ENCODE assay signal across 8 cellular contexts in the genomic region with DNA sequence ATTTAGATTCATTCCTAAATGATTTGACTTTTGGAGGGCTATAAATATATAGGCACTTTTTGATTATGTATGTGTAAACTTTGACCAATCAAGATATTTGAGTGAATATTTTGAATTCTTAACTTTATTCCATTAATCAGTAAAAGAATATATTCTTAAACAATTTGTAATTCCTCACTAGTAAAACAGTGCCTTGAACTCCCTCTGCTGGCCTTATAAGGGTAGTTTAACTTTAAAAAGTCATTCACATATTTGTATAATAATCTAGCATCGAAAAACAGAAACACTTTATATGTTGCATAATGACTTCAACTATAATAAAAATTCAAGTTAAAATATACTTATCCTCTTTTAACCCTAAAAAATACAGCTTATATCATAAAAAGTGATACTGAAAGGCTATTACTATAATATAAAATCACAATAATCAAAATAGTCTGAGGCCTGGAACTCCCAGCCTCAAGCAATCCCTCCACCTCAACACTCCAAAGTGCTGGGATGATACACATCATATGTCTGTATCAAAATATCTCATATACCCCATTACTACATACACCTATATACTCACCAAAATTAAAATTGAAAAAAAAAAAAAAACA. TPM values are rescaled to one million over a fixed set of nuclear protein-coding genes. Genes with fewer than 3 reads are reported as not detected.
DNase-seq lines count a peak whose midpoint lies in the region; ATAC-seq and TF ChIP-seq lines count a peak whose summit lies in the region.

No MANE protein-coding gene starts in this region.

- peaks cover 17% of the 10 kb centered on the region for H3K4me1 Mint-ChIP-seq in endodermal cell

- ATAC-seq in HG02885 (IDR thresholded peaks at IDR 0.05; ENCODE audit: poor library complexity, unreplicated experiment) (peak; percentile 76), psoas muscle (no peak), GM21529 (IDR thresholded peaks at IDR 0.05; ENCODE audit: unreplicated experiment) (no peak), left cardiac atrium (no peak)

- H3K4me3 ChIP-seq in endodermal cell (ENCODE audit: low read length) = no peak overlapping the region
- H3K4me3 ChIP-seq in psoas muscle = no peak overlapping the region

- H3K9me3 ChIP-seq in endodermal cell (ENCODE audit: control insufficient read depth, low read length) (no peaks in the 10 kb centered on the region), psoas muscle (no peaks in the 10 kb centered on the region)

- H3K9me3 Mint-ChIP-seq in endodermal cell = no peaks in the 10 kb centered on the region

- H3K9ac ChIP-seq in endodermal cell (ENCODE audit: extremely low read depth, low read length, poor library complexity, severe bottlenecking) = no peak overlapping the region

- no peak overlapping the region for H3K27ac Mint-ChIP-seq in endodermal cell

- intact Hi-C loops in psoas muscle (cut with DNase I) = loop anchor here in 1 of 2 donors (10.0 kb wide), 1 partner anchor 682 kb away; no protein-coding TSS in a partner anchor
- intact Hi-C loops in left cardiac atrium (cut with DNase I) = loop anchor here (2.0 to 10.0 kb wide), 2 partner anchors 682 kb away; no protein-coding TSS in a partner anchor

- no CpG with 5 or more reads among the region's 1 CpG for WGBS in endodermal cell (ENCODE audit: insufficient coverage in 1 of 2, insufficient read length in 1 of 2), 2 experiments
- WGBS in psoas muscle, 3 donors = 24 to 45% (median 31%) methylated on average over 1 of the region's 1 CpG

- TF ChIP-seq CTCF in endodermal cell (conservative IDR thresholded peaks at IDR 0.05) (peak; percentile 85), psoas muscle (IDR thresholded peaks at IDR 0.05) (peak; percentile 44)

- H3K36me3 Mint-ChIP-seq in endodermal cell (ENCODE audit: low read depth) = no peaks in the 10 kb centered on the region

- H3K4me1 ChIP-seq in endodermal cell (ENCODE audit: control insufficient read depth, insufficient read depth, low read length) (no peaks in the 10 kb centered on the region), psoas muscle (no peaks in the 10 kb centered on the region)

- H3K27me3 ChIP-seq in endodermal cell (ENCODE audit: control insufficient read depth, insufficient read depth, low read length, poor library complexity, severe bottlenecking) (no peaks in the 10 kb centered on the region), psoas muscle (ENCODE audit: insufficient read depth in 3 of 3, low read length in 2 of 3) (no peaks in the 10 kb centered on the region)

- no peaks in the 10 kb centered on the region for H3K36me3 ChIP-seq in endodermal cell (ENCODE audit: control insufficient read depth, insufficient read depth, low read length)
- H3K36me3 ChIP-seq in psoas muscle (ENCODE audit: insufficient read depth in 1 of 2, low read depth in 1 of 2) = no peaks in the 10 kb centered on the region

- DNase-seq in GM03348 (ENCODE audit: low spot score) (peak; percentile 43), NCI-H748 treated with DMSO at 0.1 percent for 48 hours (lab: John Stamatoyannopoulos, UW) (peak; percentile 83), endodermal cell (no peak), psoas muscle (no peak), left cardiac atrium (no peak)
- DNase-seq in stimulated activated CD4-positive, alpha-beta T cell treated with anti-CD3 and anti-CD28 coated beads, Interleukin-4, amount 100 ng/mL, for 1 hour = no peak

- no peaks in the 10 kb centered on the region for H3K27me3 Mint-ChIP-seq in endodermal cell (ENCODE audit: insufficient read depth)

- no peak overlapping the region for H3K4me3 Mint-ChIP-seq in endodermal cell

- H3K27ac ChIP-seq in endodermal cell (ENCODE audit: low read depth, low read length) = no peak overlapping the region
- no peak overlapping the region for H3K27ac ChIP-seq in psoas muscle

RNA-seq across cellular contexts. Expression of a gene that starts 31.2 kb away (rescaled TPM):
- 10 to 100 TPM; 51.9 to 65.4 TPM for total RNA-seq in endodermal cell
- 59.8 TPM for polyA plus RNA-seq in endodermal cell (2013, experiment 1 of 2)
- 58.1 TPM for polyA plus RNA-seq in endodermal cell (2013, experiment 2 of 2)
- total RNA-seq in psoas muscle = 10 to 100 TPM; 33.6 to 43.0 (median 34.4) TPM
- 10 to 100 TPM; 62.3 to 72.2 (median 71.0) TPM for polyA plus RNA-seq in psoas muscle
- 10 to 100 TPM; 24.7 to 27.8 TPM for total RNA-seq in left cardiac atrium

RNA-seq across cellular contexts. Expression of a gene that starts 31.3 kb away (rescaled TPM):
- total RNA-seq in endodermal cell (10 to 100 TPM in 1 of 2 donors, 1 to 10 TPM in 1; 9.5 to 10.6 TPM), psoas muscle (10 to 100 TPM in 1 of 4 donors, 1 to 10 TPM in 3; 7.0 to 14.4 (median 8.9) TPM), left cardiac atrium (10 to 100 TPM; 14.5 to 16.1 TPM)
- 3.7 TPM for polyA plus RNA-seq in endodermal cell (2013, experiment 1 of 2)
- 4.7 TPM for polyA plus RNA-seq in endodermal cell (2013, experiment 2 of 2)
- 1 to 10 TPM; 2.2 to 3.5 (median 3.2) TPM for polyA plus RNA-seq in psoas muscle

Comparison
In these comparisons a context has a peak if more than half of its experiments do, and no peak if none do; other contexts are left out.
1. DNase-seq: peak in GM03348 (single experiment) and NCI-H748 treated with DMSO at 0.1 percent for 48 hours (single experiment); none in endodermal cell (single experiment), psoas muscle (0 of 2), stimulated activated CD4-positive, alpha-beta T cell treated with anti-CD3 and anti-CD28 coated beads, Interleukin-4, amount 100 ng/mL, for 1 hour (single experiment) and left cardiac atrium (single experiment).